Comparison of ENCODE assay signal across 8 cellular contexts in the genomic region with DNA sequence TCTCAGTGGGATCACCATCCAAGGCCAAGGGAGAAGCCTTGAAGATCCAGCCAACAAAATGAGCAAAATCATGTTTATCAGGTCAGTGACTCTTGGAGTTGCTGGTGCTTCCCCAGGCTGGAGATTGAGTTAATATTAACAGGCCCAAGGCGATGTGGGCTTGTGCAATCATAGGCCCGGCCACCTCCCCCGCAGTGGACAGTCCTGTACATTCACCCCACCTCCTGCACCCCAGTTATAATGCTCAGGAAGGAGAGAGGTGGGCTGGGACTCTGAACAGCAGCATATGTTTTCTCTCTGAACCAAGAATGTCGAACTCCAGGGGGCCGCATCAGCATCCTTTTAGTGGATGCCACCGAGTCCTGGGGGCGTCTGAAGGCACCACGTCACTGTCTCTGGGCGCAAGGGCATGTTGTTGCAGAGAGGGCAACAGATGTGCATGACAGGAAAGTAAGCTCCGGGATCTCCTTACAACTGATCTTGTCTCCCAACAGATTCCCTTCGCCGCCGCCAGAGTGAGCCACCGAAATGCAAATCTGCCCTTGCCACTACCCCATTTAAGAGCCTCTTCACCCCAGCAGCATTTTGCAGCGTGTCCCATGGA. TPM values are rescaled to one million over a fixed set of nuclear protein-coding genes. Genes with fewer than 3 reads are reported as not detected.
A peak's percentile ranks its signal among the peaks of the same experiment; 100 is the strongest.
DNase-seq lines count a peak whose midpoint lies in the region; ATAC-seq, FAIRE-seq and TF ChIP-seq lines count a peak whose summit lies in the region.

No MANE protein-coding gene starts in this region.

- in situ Hi-C loops in HepG2 (cut with HindIII; ENCODE audit: extremely low pct_ligation_motif_present, low pct_unique_long_range_greater_than_20kb) = no loop called here

- CTCF ChIA-PET in HepG2 (lab: Yijun Ruan, JAX; ENCODE audit: low intra/inter-chr PET ratio, low total read pairs) = interaction anchor here (0.7 to 2.4 kb wide), 3 partner anchors 21 to 58 kb away, joined by 3 to 14 read pairs (median 3); no protein-coding TSS in a partner anchor

- FAIRE-seq in bronchial epithelial cell (lab: Jason Lieb, UNC) (no peak), HepG2 (lab: Jason Lieb, UNC) (peak; percentile 68), HTR-8/SVneo (lab: Jason Lieb, UNC) (no peak)

- H3K36me3 Mint-ChIP-seq in HFFc6 (ENCODE audit: low read depth) = no peaks in the 10 kb centered on the region

- no peaks in the 10 kb centered on the region for H3K79me2 ChIP-seq in HepG2 (ENCODE audit: insufficient read depth, low read length)

- intact Hi-C loops in HepG2 (cut with micrococcal nuclease; ENCODE audit: unreplicated experiment) = loop anchor here (1.0 to 5.0 kb wide), 4 partner anchors 21 to 58 kb away; partner anchors contain the start of gene SERPINA6

- WGBS in HepG2 (ENCODE audit: low lambda C conversion rate) = under 1% methylated on average over 11 of the region's 15 CpGs

- DNase-seq in AG10803 (ENCODE audit: low read depth) (peak; percentile 76), HFFc6 (no peak), bronchial epithelial cell (ENCODE audit: low read depth) (peak; percentile 63), HepG2 (ENCODE audit: low spot score) (peak; percentile 85), NCI-H1436 treated with DMSO at 0.1 percent for 48 hours (lab: John Stamatoyannopoulos, UW) (no peak), HTR-8/SVneo (ENCODE audit: insufficient read length, low spot score) (no peak)

- POLR2A ChIA-PET in HepG2 (lab: Yijun Ruan, JAX) = interaction anchor here (0.6 to 3.6 kb wide), 12 partner anchors 10 to 62 kb away, joined by 3 to 32 read pairs (median 4); partner anchors contain the start of genes SERPINA1 and SERPINA10

- peaks cover 2% of the 10 kb centered on the region for H3K27me3 Mint-ChIP-seq in HFFc6 (ENCODE audit: insufficient read depth)

- peak; percentile 95 for ATAC-seq in HepG2
- no peak for ATAC-seq in GM21528 (IDR thresholded peaks at IDR 0.05; ENCODE audit: low FRiP score, unreplicated experiment)
- no peak for ATAC-seq in GM21360 (IDR thresholded peaks at IDR 0.05; ENCODE audit: unreplicated experiment)

- no peaks in the 10 kb centered on the region for H3K27me3 ChIP-seq in bronchial epithelial cell (ENCODE audit: control insufficient read depth, insufficient read depth, low read length)
- H3K27me3 ChIP-seq in HepG2 (ENCODE audit: control insufficient read depth in 1 of 2, insufficient read depth in 2 of 2, low read length in 2 of 2) = no peaks in the 10 kb centered on the region

- H3K4me2 ChIP-seq in HepG2 (ENCODE audit: low read depth, low read length) = peak overlapping the region; percentile 74

- H3K36me3 ChIP-seq in bronchial epithelial cell (ENCODE audit: control insufficient read depth, insufficient read depth, low read length) (no peaks in the 10 kb centered on the region), HepG2 (replicated peaks in 1 of 2; ENCODE audit: control insufficient read depth in 1 of 2, insufficient read depth in 2 of 2, low read length in 2 of 2) (no peaks in the 10 kb centered on the region)

- BruUV-seq in HepG2 (replicated peaks; lab: Mats Ljungman, UMichigan) = TSS peak; percentile 90

- no peak overlapping the region for H3K27ac Mint-ChIP-seq in HFFc6

- peaks cover 4% of the 10 kb centered on the region for H3K9me3 Mint-ChIP-seq in HFFc6

- peak in 1 of 2 experiments; percentile 34; a peak in 1 of 4 replicates for TF ChIP-seq POLR2A in HepG2 (IDR thresholded peaks at IDR 0.05; ENCODE audit: insufficient read depth in 1 of 2, low read depth in 2 of 2, low read length in 2 of 2)

- H2AFZ ChIP-seq in HepG2 (ENCODE audit: low read length) = no peak overlapping the region

- peak overlapping the region; percentile 63 for H3K27ac ChIP-seq in HepG2 (ENCODE audit: extremely low read length, insufficient read depth, low read length)

- TF ChIP-seq CTCF in AG10803 (conservative IDR thresholded peaks at IDR 0.05; ENCODE audit: low read length) (peak; percentile 70), HFFc6 (IDR thresholded peaks at IDR 0.05) (peak; percentile 9; the same call in 1 of the 2 replicates), bronchial epithelial cell (IDR thresholded peaks at IDR 0.05; ENCODE audit: insufficient read depth, low read length, severe bottlenecking) (peak; percentile 75), HepG2 (CRISPR knock-in tag; IDR thresholded peaks at IDR 0.05) (peak; percentile 88)

- no peaks in the 10 kb centered on the region for H3K4me1 Mint-ChIP-seq in HFFc6 (ENCODE audit: low read depth)

- H3K4me3 ChIP-seq in AG10803 (ENCODE audit: low read length) (no peak overlapping the region), bronchial epithelial cell (ENCODE audit: low read depth, low read length) (no peak overlapping the region), HepG2 (replicated peaks in 1 of 3; ENCODE audit: insufficient read depth in 1 of 3, low read depth in 2 of 3, low read length in 3 of 3) (peak overlapping the region; percentile 40 to 65 (median 44); a peak in 5 of 6 replicates)

- no peaks in the 10 kb centered on the region for H4K20me1 ChIP-seq in HepG2 (ENCODE audit: insufficient read depth, low read length)

- H3K4me1 ChIP-seq in HepG2 (ENCODE audit: insufficient read depth, low read length) = peaks cover 61% of the 10 kb centered on the region

- peak overlapping the region; percentile 36 for H3K9ac ChIP-seq in HepG2 (ENCODE audit: insufficient read depth, low read depth, low read length)

- H3K4me3 Mint-ChIP-seq in HFFc6 = no peak overlapping the region

- TF ChIP-seq EP300 in HepG2 (IDR thresholded peaks at IDR 0.05; ENCODE audit: low read depth in 2 of 2, low read length in 2 of 2) (peak in 1 of 2 experiments; percentile 54; a peak in 2 of 4 replicates), HepG2 (CRISPR knock-in tag; IDR thresholded peaks at IDR 0.05; ENCODE audit: borderline replicate concordance) (no peak; the same call in 1 of the 2 replicates)

- H3K9me3 ChIP-seq in HepG2 (ENCODE audit: low read length) = 0 out of 2 replicates have a peak, but pooled peaks cover 5% of the 10 kb centered on the region

- TF ChIP-seq RAD21 in HepG2 (CRISPR knock-in tag; IDR thresholded peaks at IDR 0.05) = peak; percentile 80

RNA-seq across cellular contexts. Expression of gene SERPINA2, which starts 11.2 kb away (rescaled TPM):
- not detected for total RNA-seq in HFFc6 (2021; fragmentation: NEBNext Ultra II Directional; extraction: Animal tissue kit (Norgen Biotek cat#: 25700))
- total RNA-seq in bronchial epithelial cell = not detected in 2 replicates
- 0.24 TPM in 1 of 2 replicates, not detected in the other for total RNA-seq in HepG2 (2016; rRNA removed; fragmentation: Illumina TruSeq; extraction: Trizol)
- total RNA-seq in HepG2 (2016; cell fraction: cytosol; rRNA removed; fragmentation: Illumina TruSeq; extraction: Trizol; ENCODE audit: low read depth) = not detected in 2 replicates
- total RNA-seq in HepG2 (2016; cell fraction: insoluble cytoplasmic fraction; rRNA removed; fragmentation: Illumina TruSeq; extraction: Trizol) = 0.21 TPM in 1 of 2 replicates, not detected in the other
- total RNA-seq in HepG2 (2016; cell fraction: membrane; rRNA removed; fragmentation: Illumina TruSeq; extraction: Trizol) = not detected in 2 replicates
- not detected in 2 replicates for total RNA-seq in HepG2 (2016; cell fraction: nucleus; rRNA removed; fragmentation: Illumina TruSeq; extraction: Trizol)
- polyA plus RNA-seq in HepG2 (2011; rRNA removed) = 0.08 TPM in 1 of 2 replicates, not detected in the other
- polyA plus RNA-seq in HepG2 (2011; cell fraction: cytosol; rRNA removed) = not detected in 2 replicates
- 0.81 and 0.84 TPM in 2 replicates for polyA plus RNA-seq in HepG2 (2011; cell fraction: nucleus; rRNA removed)
- polyA plus RNA-seq in HepG2 (2012) = 0.17 TPM in 1 of 2 replicates, not detected in the other
- polyA plus RNA-seq in HepG2 (2016; cell fraction: cytosol; fragmentation: Illumina TruSeq; extraction: Trizol; ENCODE audit: low read depth) = not detected in 2 replicates
- polyA plus RNA-seq in HepG2 (2016; cell fraction: insoluble cytoplasmic fraction; fragmentation: Illumina TruSeq; extraction: Trizol; ENCODE audit: low read depth) = not detected in 2 replicates
- 0.21 TPM in 1 of 2 replicates, not detected in the other for polyA plus RNA-seq in HepG2 (2016; cell fraction: membrane; fragmentation: Illumina TruSeq; extraction: Trizol; ENCODE audit: low read depth)
- polyA plus RNA-seq in HepG2 (2016; cell fraction: nucleus; fragmentation: Illumina TruSeq; extraction: Trizol; ENCODE audit: insufficient read depth, low read depth) = not detected in 2 replicates
- not detected in 2 replicates for polyA minus RNA-seq in HepG2 (2011; rRNA and poly(A)+ RNA removed; ENCODE audit: low replicate concordance)
- not detected in 2 replicates for polyA minus RNA-seq in HepG2 (2011; cell fraction: cytosol; rRNA and poly(A)+ RNA removed)
- polyA minus RNA-seq in HepG2 (2011; cell fraction: nucleus; rRNA and poly(A)+ RNA removed) = 0.87 and 1.4 TPM in 2 replicates

RNA-seq across cellular contexts. Expression of gene SERPINA6, which starts 32.2 kb away (rescaled TPM):
- not detected for total RNA-seq in HFFc6 (2021; fragmentation: NEBNext Ultra II Directional; extraction: Animal tissue kit (Norgen Biotek cat#: 25700))
- total RNA-seq in bronchial epithelial cell (not detected in 2 replicates), HepG2 (2016; rRNA removed; fragmentation: Illumina TruSeq; extraction: Trizol) (144 and 260 TPM in 2 replicates)
- total RNA-seq in HepG2 (2016; cell fraction: cytosol; rRNA removed; fragmentation: Illumina TruSeq; extraction: Trizol; ENCODE audit: low read depth) = 46.5 and 59.8 TPM in 2 replicates
- 147 and 255 TPM in 2 replicates for total RNA-seq in HepG2 (2016; cell fraction: insoluble cytoplasmic fraction; rRNA removed; fragmentation: Illumina TruSeq; extraction: Trizol)
- total RNA-seq in HepG2 (2016; cell fraction: membrane; rRNA removed; fragmentation: Illumina TruSeq; extraction: Trizol) = 72.4 and 91.0 TPM in 2 replicates
- 209 and 232 TPM in 2 replicates for total RNA-seq in HepG2 (2016; cell fraction: nucleus; rRNA removed; fragmentation: Illumina TruSeq; extraction: Trizol)
- 333 and 391 TPM in 2 replicates for polyA plus RNA-seq in HepG2 (2011; rRNA removed)
- polyA plus RNA-seq in HepG2 (2011; cell fraction: cytosol; rRNA removed) = 334 and 367 TPM in 2 replicates
- polyA plus RNA-seq in HepG2 (2011; cell fraction: nucleus; rRNA removed) = 148 and 149 TPM in 2 replicates
- 165 and 183 TPM in 2 replicates for polyA plus RNA-seq in HepG2 (2012)
- polyA plus RNA-seq in HepG2 (2016; cell fraction: cytosol; fragmentation: Illumina TruSeq; extraction: Trizol; ENCODE audit: low read depth) = 50.8 and 68.1 TPM in 2 replicates
- polyA plus RNA-seq in HepG2 (2016; cell fraction: insoluble cytoplasmic fraction; fragmentation: Illumina TruSeq; extraction: Trizol; ENCODE audit: low read depth) = 148 and 161 TPM in 2 replicates
- polyA plus RNA-seq in HepG2 (2016; cell fraction: membrane; fragmentation: Illumina TruSeq; extraction: Trizol; ENCODE audit: low read depth) = 59.5 and 79.3 TPM in 2 replicates
- polyA plus RNA-seq in HepG2 (2016; cell fraction: nucleus; fragmentation: Illumina TruSeq; extraction: Trizol; ENCODE audit: insufficient read depth, low read depth) = 298 and 309 TPM in 2 replicates
- 295 TPM in 1 of 2 replicates, not detected in the other for polyA minus RNA-seq in HepG2 (2011; rRNA and poly(A)+ RNA removed; ENCODE audit: low replicate concordance)
- 62.1 and 78.1 TPM in 2 replicates for polyA minus RNA-seq in HepG2 (2011; cell fraction: cytosol; rRNA and poly(A)+ RNA removed)
- polyA minus RNA-seq in HepG2 (2011; cell fraction: nucleus; rRNA and poly(A)+ RNA removed) = 54.3 and 66.5 TPM in 2 replicates

RNA-seq across cellular contexts. Expression of gene SERPINA1, which starts 33.1 kb away (rescaled TPM):
- total RNA-seq in HFFc6 (2021; fragmentation: NEBNext Ultra II Directional; extraction: Animal tissue kit (Norgen Biotek cat#: 25700)) = under 1 TPM in 3 of 6 experiments, not detected in 3; 0.07 to 0.40 (median 0.17) TPM
- total RNA-seq in bronchial epithelial cell = 0.26 and 0.51 TPM in 2 replicates
- 2,013 and 3,266 TPM in 2 replicates for total RNA-seq in HepG2 (2016; rRNA removed; fragmentation: Illumina TruSeq; extraction: Trizol)
- 1,032 and 1,133 TPM in 2 replicates for total RNA-seq in HepG2 (2016; cell fraction: cytosol; rRNA removed; fragmentation: Illumina TruSeq; extraction: Trizol; ENCODE audit: low read depth)
- 1,778 and 3,168 TPM in 2 replicates for total RNA-seq in HepG2 (2016; cell fraction: insoluble cytoplasmic fraction; rRNA removed; fragmentation: Illumina TruSeq; extraction: Trizol)
- total RNA-seq in HepG2 (2016; cell fraction: membrane; rRNA removed; fragmentation: Illumina TruSeq; extraction: Trizol) = 2,429 and 2,540 TPM in 2 replicates
- total RNA-seq in HepG2 (2016; cell fraction: nucleus; rRNA removed; fragmentation: Illumina TruSeq; extraction: Trizol) = 3,105 and 3,600 TPM in 2 replicates
- 11,015 and 14,177 TPM in 2 replicates for polyA plus RNA-seq in HepG2 (2011; rRNA removed)
- 9,533 and 11,655 TPM in 2 replicates for polyA plus RNA-seq in HepG2 (2011; cell fraction: cytosol; rRNA removed)
- polyA plus RNA-seq in HepG2 (2011; cell fraction: nucleus; rRNA removed) = 2,313 and 3,208 TPM in 2 replicates
- 7,481 and 10,843 TPM in 2 replicates for polyA plus RNA-seq in HepG2 (2012)
- polyA plus RNA-seq in HepG2 (2016; cell fraction: cytosol; fragmentation: Illumina TruSeq; extraction: Trizol; ENCODE audit: low read depth) = 4,767 and 4,962 TPM in 2 replicates
- polyA plus RNA-seq in HepG2 (2016; cell fraction: insoluble cytoplasmic fraction; fragmentation: Illumina TruSeq; extraction: Trizol; ENCODE audit: low read depth) = 4,118 and 4,730 TPM in 2 replicates
- polyA plus RNA-seq in HepG2 (2016; cell fraction: membrane; fragmentation: Illumina TruSeq; extraction: Trizol; ENCODE audit: low read depth) = 6,083 and 6,679 TPM in 2 replicates
- polyA plus RNA-seq in HepG2 (2016; cell fraction: nucleus; fragmentation: Illumina TruSeq; extraction: Trizol; ENCODE audit: insufficient read depth, low read depth) = 8,870 and 9,648 TPM in 2 replicates
- 7.6 and 11,192 TPM in 2 replicates for polyA minus RNA-seq in HepG2 (2011; rRNA and poly(A)+ RNA removed; ENCODE audit: low replicate concordance)
- polyA minus RNA-seq in HepG2 (2011; cell fraction: cytosol; rRNA and poly(A)+ RNA removed) = 3,443 and 4,995 TPM in 2 replicates
- 1,177 and 2,207 TPM in 2 replicates for polyA minus RNA-seq in HepG2 (2011; cell fraction: nucleus; rRNA and poly(A)+ RNA removed)

Comparison
In these comparisons a context has a peak if more than half of its experiments do, and no peak if none do; other contexts are left out.
1. DNase-seq: peak in AG10803 (single experiment), bronchial epithelial cell (single experiment) and HepG2 (single experiment); none in HFFc6 (single experiment), NCI-H1436 treated with DMSO at 0.1 percent for 48 hours (single experiment) and HTR-8/SVneo (single experiment).
2. H3K4me3 ChIP-seq: peak in HepG2 (3 of 3); none in AG10803 (single experiment) and bronchial epithelial cell (single experiment).
3. CTCF ChIP-seq: peak in every context shown above with its lines; median percentile 88 in HepG2; 75 in bronchial epithelial cell; 70 in AG10803; 9 in HFFc6.
4. RNA of gene SERPINA6, which starts 32.2 kb away (total RNA-seq): 46.5 to 260 TPM in HepG2; not detected in HFFc6 and not detected in bronchial epithelial cell; every median in the first group is over 10 times any median in the second.
5. RNA of gene SERPINA1, which starts 33.1 kb away (total RNA-seq): 1,032 to 3,600 TPM in HepG2; 0.26 to 0.51 TPM in bronchial epithelial cell and 0.07 to 0.40 TPM in HFFc6; every median in the first group is over 100 times any median in the second.